ENCODE assay signal across 1 cellular context in genomic region chr14:100279563-100279962, GRCh38.
TF ChIP-seq lines count a peak whose summit lies in the region.

No MANE protein-coding gene starts in this region.

TF ChIP-seq in GM23338, 12 proteins besides CTCF, POLR2A, EP300 and RAD21 (continued from another document):
- TF ChIP-seq REST (IDR thresholded peaks at IDR 0.05; ENCODE audit: unreplicated experiment) (no peak), ZNF114 (CRISPR knock-in tag; IDR thresholded peaks at IDR 0.05) (no peak), NANOG (IDR thresholded peaks at IDR 0.05; ENCODE audit: borderline replicate concordance) (no peak), ZNF462 (CRISPR knock-in tag; IDR thresholded peaks at IDR 0.05) (no peak), JUNB (IDR thresholded peaks at IDR 0.05; ENCODE audit: unreplicated experiment) (no peak), EZH2phosphoT487 (IDR thresholded peaks at IDR 0.05; ENCODE audit: unreplicated experiment) (no peak), ZNF331 (CRISPR knock-in tag; IDR thresholded peaks at IDR 0.05; ENCODE audit: low read depth) (no peak), CREB1 (CRISPR knock-in tag; IDR thresholded peaks at IDR 0.05; ENCODE audit: low read depth) (no peak)
